In the genomic region with DNA sequence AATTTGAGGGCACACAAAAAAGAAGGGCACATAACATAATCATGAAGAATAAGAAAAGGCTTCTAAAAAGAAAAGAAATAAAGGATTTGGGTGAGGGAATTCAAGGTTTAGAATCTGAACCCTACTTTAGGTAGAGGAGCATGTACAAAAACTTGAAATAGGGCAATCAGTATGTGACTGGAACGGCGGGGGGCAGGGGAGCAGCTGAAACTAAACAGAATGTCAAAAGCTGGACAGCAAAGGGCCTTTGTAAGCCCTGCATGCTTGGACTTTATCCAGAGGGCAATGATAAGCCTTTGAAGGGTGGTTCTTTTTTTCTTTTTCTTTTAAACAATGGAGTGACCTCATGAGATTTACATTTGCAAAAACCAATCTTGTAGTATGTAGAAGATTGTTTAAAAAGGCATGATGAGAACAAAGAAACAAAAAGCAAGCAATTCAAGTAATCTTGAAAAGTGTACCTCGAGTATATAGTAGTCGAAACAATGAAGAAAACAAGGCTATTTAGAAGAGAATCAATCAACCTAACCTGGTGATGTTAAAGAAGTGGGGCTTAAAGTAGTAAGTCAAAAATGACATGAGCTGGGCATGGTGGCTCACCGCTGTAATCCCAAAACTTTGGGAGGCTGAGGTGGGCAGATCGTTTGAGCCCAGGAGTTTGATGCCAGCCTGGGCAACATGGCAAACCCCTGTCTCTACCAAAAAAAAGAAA, we compare ENCODE assay signal across 14 cellular contexts. TPM values are rescaled to one million over a fixed set of nuclear protein-coding genes. Genes with fewer than 3 reads are reported as not detected.
DNase-seq lines count a peak whose midpoint lies in the region; ATAC-seq and TF ChIP-seq lines count a peak whose summit lies in the region.
"Had no signal": no experiment of that assay in that cellular context is flagged by ENCODE, and none has a peak within 500 bp of the region (broad histone marks: within the 10 kb centered on the region; RNA-seq: fewer than 3 reads in every experiment).

No MANE protein-coding gene starts in this region.

- H3K4me3 Mint-ChIP-seq in activated CD8-positive, alpha-beta T cell treated with anti-CD3 and anti-CD28 coated beads for 36 hours = no peak overlapping the region
- no peak overlapping the region for H3K4me3 Mint-ChIP-seq in activated CD8-positive, alpha-beta T cell treated with anti-CD3 and anti-CD28 coated beads, Interleukin-2, amount 10 ng/mL, durations not matched to agents 7 days and 5 days
- no peak overlapping the region for H3K4me3 Mint-ChIP-seq in stimulated activated effector memory CD8-positive, alpha-beta T cell treated with anti-CD3 and anti-CD28 coated beads, Interleukin-12 subunit alpha, Interleukin-12 subunit beta, amount 100 ng/mL, for 72 hours

- DNase-seq in activated CD8-positive, alpha-beta T cell treated with anti-CD3 and anti-CD28 coated beads for 36 hours = no peak
- no peak for DNase-seq in activated CD8-positive, alpha-beta T cell treated with anti-CD3 and anti-CD28 coated beads, Interleukin-2, amount 10 ng/mL, durations not matched to agents 7 days and 5 days
- DNase-seq in cardiac fibroblast (ENCODE audit: low read depth in 2 of 2) = peak; percentile 46 to 84
- DNase-seq in stimulated activated effector memory CD8-positive, alpha-beta T cell treated with anti-CD3 and anti-CD28 coated beads, Interleukin-12 subunit alpha, Interleukin-12 subunit beta, amount 100 ng/mL, for 72 hours (ENCODE audit: low spot score in 2 of 2) = no peak
- DNase-seq in foreskin melanocyte = no peak
- DNase-seq in suprapubic skin (ENCODE audit: low spot score in 2 of 2) = no peak
- no peak for DNase-seq in NCI-H345 treated with DMSO at 0.1 percent for 48 hours (lab: John Stamatoyannopoulos, UW; ENCODE audit: unreplicated experiment)
- DNase-seq: activated naive CD4-positive, alpha-beta T cell; NCI-H1048; stimulated activated CD4-positive, alpha-beta T cell treated with anti-CD3 and anti-CD28 coated beads, Interleukin-4, amount 100 ng/mL, for 24 hours; upper lobe of right lung had no signal

- no peaks in the 10 kb centered on the region for H3K9me3 ChIP-seq in suprapubic skin
- H3K9me3 ChIP-seq: upper lobe of right lung had no signal

- POLR2A ChIA-PET in activated CD8-positive, alpha-beta T cell treated with anti-CD3 and anti-CD28 coated beads for 36 hours (lab: Charles Lee) = no interaction called here
- POLR2A ChIA-PET in activated CD8-positive, alpha-beta T cell treated with anti-CD3 and anti-CD28 coated beads, Interleukin-2, amount 10 ng/mL, durations not matched to agents 7 days and 5 days (lab: Charles Lee) = no interaction called here

- CTCF ChIA-PET in activated CD8-positive, alpha-beta T cell treated with anti-CD3 and anti-CD28 coated beads for 36 hours (lab: Charles Lee) = no interaction called here
- CTCF ChIA-PET in activated CD8-positive, alpha-beta T cell treated with anti-CD3 and anti-CD28 coated beads, Interleukin-2, amount 10 ng/mL, durations not matched to agents 7 days and 5 days (lab: Charles Lee) = no interaction called here

- TF ChIP-seq CTCF in activated CD8-positive, alpha-beta T cell treated with anti-CD3 and anti-CD28 coated beads for 36 hours (IDR thresholded peaks at IDR 0.05) = no peak
- no peak for TF ChIP-seq CTCF in cardiac fibroblast (IDR thresholded peaks at IDR 0.05; ENCODE audit: low read depth, low read length)
- TF ChIP-seq CTCF in suprapubic skin (IDR thresholded peaks at IDR 0.05) = no peak

- peaks cover 54% of the 10 kb centered on the region for H3K4me1 Mint-ChIP-seq in activated CD8-positive, alpha-beta T cell treated with anti-CD3 and anti-CD28 coated beads for 36 hours (ENCODE audit: low read depth)
- H3K4me1 Mint-ChIP-seq in activated CD8-positive, alpha-beta T cell treated with anti-CD3 and anti-CD28 coated beads, Interleukin-2, amount 10 ng/mL, durations not matched to agents 7 days and 5 days (ENCODE audit: low read depth) = peaks cover 31% of the 10 kb centered on the region
- peaks cover 66% of the 10 kb centered on the region for H3K4me1 Mint-ChIP-seq in stimulated activated effector memory CD8-positive, alpha-beta T cell treated with anti-CD3 and anti-CD28 coated beads, Interleukin-12 subunit alpha, Interleukin-12 subunit beta, amount 100 ng/mL, for 72 hours

- no peak for TF ChIP-seq POLR2A in suprapubic skin (IDR thresholded peaks at IDR 0.05)

- intact Hi-C loops in activated CD8-positive, alpha-beta T cell treated with anti-CD3 and anti-CD28 coated beads for 36 hours (cut with micrococcal nuclease) = no loop called here

- H3K27ac Mint-ChIP-seq in activated CD8-positive, alpha-beta T cell treated with anti-CD3 and anti-CD28 coated beads for 36 hours = peak overlapping the region; percentile 4
- H3K27ac Mint-ChIP-seq in activated CD8-positive, alpha-beta T cell treated with anti-CD3 and anti-CD28 coated beads, Interleukin-2, amount 10 ng/mL, durations not matched to agents 7 days and 5 days = no peak overlapping the region
- peak overlapping the region; percentile 77 for H3K27ac Mint-ChIP-seq in stimulated activated effector memory CD8-positive, alpha-beta T cell treated with anti-CD3 and anti-CD28 coated beads, Interleukin-12 subunit alpha, Interleukin-12 subunit beta, amount 100 ng/mL, for 72 hours

- no peak for ATAC-seq in activated CD8-positive, alpha-beta T cell treated with anti-CD3 and anti-CD28 coated beads for 36 hours
- no peak for ATAC-seq in activated CD8-positive, alpha-beta T cell treated with anti-CD3 and anti-CD28 coated beads, Interleukin-2, amount 10 ng/mL, durations not matched to agents 7 days and 5 days
- ATAC-seq in stimulated activated effector memory CD8-positive, alpha-beta T cell treated with anti-CD3 and anti-CD28 coated beads, Interleukin-12 subunit alpha, Interleukin-12 subunit beta, amount 100 ng/mL, for 72 hours = no peak
- ATAC-seq: esophagus mucosa, HCT116, upper lobe of right lung had no signal

- H3K27me3 ChIP-seq in layer of hippocampus (ENCODE audit: control insufficient read depth, insufficient read depth, low read length) = no peaks in the 10 kb centered on the region
- no peaks in the 10 kb centered on the region for H3K27me3 ChIP-seq in suprapubic skin
- H3K27me3 ChIP-seq: upper lobe of right lung had no signal

- no peaks in the 10 kb centered on the region for H3K9me3 Mint-ChIP-seq in activated CD8-positive, alpha-beta T cell treated with anti-CD3 and anti-CD28 coated beads for 36 hours
- no peaks in the 10 kb centered on the region for H3K9me3 Mint-ChIP-seq in activated CD8-positive, alpha-beta T cell treated with anti-CD3 and anti-CD28 coated beads, Interleukin-2, amount 10 ng/mL, durations not matched to agents 7 days and 5 days (ENCODE audit: insufficient read depth)
- H3K9me3 Mint-ChIP-seq in stimulated activated effector memory CD8-positive, alpha-beta T cell treated with anti-CD3 and anti-CD28 coated beads, Interleukin-12 subunit alpha, Interleukin-12 subunit beta, amount 100 ng/mL, for 72 hours = no peaks in the 10 kb centered on the region

- 79% methylated on average over 6 of the region's 6 CpGs for WGBS in suprapubic skin

- no peak for TF ChIP-seq EP300 in suprapubic skin (IDR thresholded peaks at IDR 0.05)

- H3K27ac ChIP-seq in layer of hippocampus (ENCODE audit: low read depth, low read length) = peak overlapping the region; percentile 44
- no peak overlapping the region for H3K27ac ChIP-seq in suprapubic skin
- H3K27ac ChIP-seq: upper lobe of right lung had no signal

- H3K36me3 Mint-ChIP-seq in activated CD8-positive, alpha-beta T cell treated with anti-CD3 and anti-CD28 coated beads for 36 hours (ENCODE audit: low read depth) = no peaks in the 10 kb centered on the region
- H3K36me3 Mint-ChIP-seq in activated CD8-positive, alpha-beta T cell treated with anti-CD3 and anti-CD28 coated beads, Interleukin-2, amount 10 ng/mL, durations not matched to agents 7 days and 5 days (ENCODE audit: low read depth) = peaks cover 4% of the 10 kb centered on the region
- H3K36me3 Mint-ChIP-seq in stimulated activated effector memory CD8-positive, alpha-beta T cell treated with anti-CD3 and anti-CD28 coated beads, Interleukin-12 subunit alpha, Interleukin-12 subunit beta, amount 100 ng/mL, for 72 hours = peaks cover 14% of the 10 kb centered on the region

- peaks cover 37% of the 10 kb centered on the region for H3K4me1 ChIP-seq in suprapubic skin

- H3K36me3 ChIP-seq in suprapubic skin = peaks cover 6% of the 10 kb centered on the region

- no peaks in the 10 kb centered on the region for H3K27me3 Mint-ChIP-seq in activated CD8-positive, alpha-beta T cell treated with anti-CD3 and anti-CD28 coated beads for 36 hours
- no peaks in the 10 kb centered on the region for H3K27me3 Mint-ChIP-seq in activated CD8-positive, alpha-beta T cell treated with anti-CD3 and anti-CD28 coated beads, Interleukin-2, amount 10 ng/mL, durations not matched to agents 7 days and 5 days (ENCODE audit: low read depth)

- H3K4me3 ChIP-seq in cardiac fibroblast (replicated peaks in 1 of 2; ENCODE audit: low read depth in 2 of 2, low read length in 2 of 2) (no peak overlapping the region), suprapubic skin (no peak overlapping the region)
- H3K4me3 ChIP-seq: upper lobe of right lung had no signal

RNA-seq across cellular contexts. Expression of gene ANKFY1, which starts 46.7 kb away (rescaled TPM):
- total RNA-seq in activated CD8-positive, alpha-beta T cell treated with anti-CD3 and anti-CD28 coated beads for 36 hours = 10 to 100 TPM; 46.3 to 46.8 TPM
- total RNA-seq in activated CD8-positive, alpha-beta T cell treated with anti-CD3 and anti-CD28 coated beads, Interleukin-2, amount 10 ng/mL, durations not matched to agents 7 days and 5 days = 10 to 100 TPM; 78.9 to 81.9 TPM
- total RNA-seq in suprapubic skin = 10 to 100 TPM; 25.6 to 70.6 (median 44.9) TPM

RNA-seq across cellular contexts. Expression of gene UBE2G1, which starts 56.0 kb away (rescaled TPM):
- 10 to 100 TPM; 40.2 to 44.0 TPM for total RNA-seq in activated CD8-positive, alpha-beta T cell treated with anti-CD3 and anti-CD28 coated beads for 36 hours
- total RNA-seq in activated CD8-positive, alpha-beta T cell treated with anti-CD3 and anti-CD28 coated beads, Interleukin-2, amount 10 ng/mL, durations not matched to agents 7 days and 5 days = 10 to 100 TPM; 69.1 TPM
- 10 to 100 TPM; 53.4 to 75.4 (median 67.4) TPM for total RNA-seq in suprapubic skin

Comparison
In these comparisons a context has a peak if more than half of its experiments do, and no peak if none do; other contexts are left out.
1. DNase-seq: peak in cardiac fibroblast (2 of 2); none in activated CD8-positive, alpha-beta T cell treated with anti-CD3 and anti-CD28 coated beads for 36 hours (single experiment), activated CD8-positive, alpha-beta T cell treated with anti-CD3 and anti-CD28 coated beads, Interleukin-2, amount 10 ng/mL, durations not matched to agents 7 days and 5 days (single experiment), stimulated activated effector memory CD8-positive, alpha-beta T cell treated with anti-CD3 and anti-CD28 coated beads, Interleukin-12 subunit alpha, Interleukin-12 subunit beta, amount 100 ng/mL, for 72 hours (0 of 2), foreskin melanocyte (single experiment), suprapubic skin (0 of 2) and NCI-H345 treated with DMSO at 0.1 percent for 48 hours (single experiment).